10 cellular contexts compared by ENCODE assay signal in the genomic region with DNA sequence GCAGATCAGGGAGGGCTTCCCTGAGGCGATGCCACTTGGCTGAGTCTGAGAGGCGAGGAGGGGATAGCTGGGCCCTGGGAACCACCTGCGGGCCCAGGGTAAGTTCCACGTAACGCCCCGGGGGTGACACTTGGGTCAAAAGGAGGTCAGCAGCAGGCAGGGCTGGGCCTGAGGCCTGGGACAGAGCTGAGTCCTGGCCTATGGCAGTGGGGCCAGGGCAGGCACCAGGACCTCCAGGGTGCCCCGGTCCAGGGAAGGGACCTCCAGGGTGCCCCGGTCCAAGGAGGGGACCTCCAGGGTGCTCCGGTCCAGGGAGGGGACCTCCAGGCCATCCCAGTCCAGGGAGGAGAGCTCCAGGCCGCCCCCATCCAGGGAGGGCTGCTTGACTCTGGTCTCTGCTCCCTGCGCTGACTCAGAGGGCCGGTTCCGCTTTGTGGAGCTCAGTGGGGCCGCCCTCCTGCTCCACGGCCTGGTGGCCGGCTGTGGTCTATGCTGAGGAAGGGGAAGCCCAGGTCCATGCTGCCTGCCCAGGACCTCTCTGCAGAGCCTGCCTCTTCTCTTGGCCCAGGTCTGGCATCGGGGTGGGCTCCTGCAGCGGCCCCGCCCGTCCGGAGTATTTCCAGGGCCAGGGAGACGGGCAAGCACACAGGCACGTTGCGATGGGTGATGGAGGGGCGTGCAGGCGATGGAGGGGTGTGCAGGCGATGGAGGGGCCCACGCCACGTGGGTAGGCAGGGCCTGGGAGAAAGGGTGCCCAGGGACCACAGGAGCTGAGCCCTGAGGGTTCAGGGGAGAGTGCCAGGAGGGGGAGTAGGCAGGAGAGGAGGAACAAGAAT. TPM values are rescaled to one million over a fixed set of nuclear protein-coding genes. Genes with fewer than 3 reads are reported as not detected.
DNase-seq lines count a peak whose midpoint lies in the region; ATAC-seq, FAIRE-seq and TF ChIP-seq lines count a peak whose summit lies in the region.
"Had no signal": no experiment of that assay in that cellular context is flagged by ENCODE, and none has a peak within 500 bp of the region (broad histone marks: within the 10 kb centered on the region; RNA-seq: fewer than 3 reads in every experiment).

No MANE protein-coding gene starts in this region.

- ATAC-seq in GM21619 (IDR thresholded peaks at IDR 0.05; ENCODE audit: unreplicated experiment), result peak; percentile 63
- no peak for ATAC-seq in activated CD8-positive, alpha-beta T cell treated with anti-CD3 and anti-CD28 coated beads for 36 hours
- ATAC-seq in HG03460 (IDR thresholded peaks at IDR 0.05; ENCODE audit: unreplicated experiment), result no peak
- ATAC-seq in HG02973 (IDR thresholded peaks at IDR 0.05; ENCODE audit: unreplicated experiment), result no peak
- ATAC-seq in GM19452 (IDR thresholded peaks at IDR 0.05; ENCODE audit: unreplicated experiment), result no peak
- no peak for ATAC-seq in activated T-helper 17 cell treated with anti-CD3 and anti-CD28 coated beads, Interleukin-2, amount 50 U/mL, for 72 hours (replicated peaks)

- POLR2A ChIA-PET in activated CD8-positive, alpha-beta T cell treated with anti-CD3 and anti-CD28 coated beads for 36 hours (lab: Charles Lee), result interaction anchor here (0.6 to 2.2 kb wide), 4 partner anchors 10 to 121 kb away, joined by 3 to 7 read pairs (median 5); no protein-coding TSS in a partner anchor

- FAIRE-seq in kidney (lab: Jason Lieb, UNC), result no peak

- H3K27me3 ChIP-seq in subcutaneous abdominal adipose tissue (ENCODE audit: control insufficient read depth in 5 of 5, insufficient read depth in 4 of 5, low read length in 5 of 5), result no peaks in the 10 kb centered on the region
- H3K27me3 ChIP-seq: ovary had no signal

- H3K4me1 ChIP-seq in kidney (ENCODE audit: control insufficient read depth in 1 of 2, insufficient read depth in 1 of 2, low read depth in 1 of 2, low read length in 2 of 2) (peaks cover 7 to 34% of the 10 kb centered on the region in 2 donors), subcutaneous abdominal adipose tissue (ENCODE audit: control insufficient read depth in 5 of 5, insufficient read depth in 5 of 5, low read length in 5 of 5) (peaks cover 29 to 73% (median 69%) of the 10 kb centered on the region in 5 donors)

- DNase-seq in activated CD8-positive, alpha-beta T cell treated with anti-CD3 and anti-CD28 coated beads for 36 hours, result peak; percentile 1
- peak; percentile 94 for DNase-seq in kidney

- no peaks in the 10 kb centered on the region for H3K36me3 Mint-ChIP-seq in activated CD8-positive, alpha-beta T cell treated with anti-CD3 and anti-CD28 coated beads for 36 hours (ENCODE audit: low read depth)
- no peaks in the 10 kb centered on the region for H3K36me3 Mint-ChIP-seq in activated T-helper 17 cell treated with anti-CD3 and anti-CD28 coated beads, Interleukin-2, amount 50 U/mL, for 72 hours (ENCODE audit: low read depth)

- peak overlapping the region in 1 of 2 donors; percentile 40 for H3K9ac ChIP-seq in kidney (ENCODE audit: low read length in 2 of 2)
- peak overlapping the region in 4 of 5 donors; percentile 12 to 59 (median 30) for H3K9ac ChIP-seq in subcutaneous abdominal adipose tissue (ENCODE audit: low read length in 5 of 5)

- no peak for TF ChIP-seq CTCF in activated CD8-positive, alpha-beta T cell treated with anti-CD3 and anti-CD28 coated beads for 36 hours (IDR thresholded peaks at IDR 0.05)
- no peak for TF ChIP-seq CTCF in kidney (IDR thresholded peaks at IDR 0.05; ENCODE audit: borderline replicate concordance, extremely low read depth, insufficient read depth)

- H3K9me3 ChIP-seq in kidney (ENCODE audit: control insufficient read depth in 1 of 2, low read length in 2 of 2) (no peaks in the 10 kb centered on the region), subcutaneous abdominal adipose tissue (ENCODE audit: control insufficient read depth in 5 of 5, low read length in 5 of 5) (no peaks in the 10 kb centered on the region)
- H3K9me3 ChIP-seq: ovary had no signal

- H3K4me3 Mint-ChIP-seq in activated CD8-positive, alpha-beta T cell treated with anti-CD3 and anti-CD28 coated beads for 36 hours, result no peak overlapping the region
- H3K4me3 Mint-ChIP-seq in activated T-helper 17 cell treated with anti-CD3 and anti-CD28 coated beads, Interleukin-2, amount 50 U/mL, for 72 hours, result no peak overlapping the region

- no peaks in the 10 kb centered on the region for H3K4me1 Mint-ChIP-seq in activated CD8-positive, alpha-beta T cell treated with anti-CD3 and anti-CD28 coated beads for 36 hours (ENCODE audit: low read depth)
- H3K4me1 Mint-ChIP-seq in activated T-helper 17 cell treated with anti-CD3 and anti-CD28 coated beads, Interleukin-2, amount 50 U/mL, for 72 hours, result no peaks in the 10 kb centered on the region

- no peak overlapping the region for H3K27ac Mint-ChIP-seq in activated CD8-positive, alpha-beta T cell treated with anti-CD3 and anti-CD28 coated beads for 36 hours
- no peak overlapping the region for H3K27ac Mint-ChIP-seq in activated T-helper 17 cell treated with anti-CD3 and anti-CD28 coated beads, Interleukin-2, amount 50 U/mL, for 72 hours

- CTCF ChIA-PET in activated CD8-positive, alpha-beta T cell treated with anti-CD3 and anti-CD28 coated beads for 36 hours (lab: Charles Lee), result interaction anchor here (0.8 to 4.8 kb wide), 13 partner anchors 10 to 319 kb away, joined by 3 to 78 read pairs (median 4); no protein-coding TSS in a partner anchor

- H3K36me3 ChIP-seq in kidney (ENCODE audit: control insufficient read depth in 1 of 2, insufficient read depth in 2 of 2, low read length in 2 of 2) (no peaks in the 10 kb centered on the region), subcutaneous abdominal adipose tissue (ENCODE audit: control insufficient read depth in 5 of 5, insufficient read depth in 5 of 5, low read length in 5 of 5) (no peaks in the 10 kb centered on the region)
- H3K36me3 ChIP-seq: ovary had no signal

- no peaks in the 10 kb centered on the region for H3K9me3 Mint-ChIP-seq in activated CD8-positive, alpha-beta T cell treated with anti-CD3 and anti-CD28 coated beads for 36 hours
- H3K9me3 Mint-ChIP-seq in activated T-helper 17 cell treated with anti-CD3 and anti-CD28 coated beads, Interleukin-2, amount 50 U/mL, for 72 hours, result no peaks in the 10 kb centered on the region

- H3K4me3 ChIP-seq in kidney (ENCODE audit: low read length in 2 of 2) (no peak overlapping the region), subcutaneous abdominal adipose tissue (ENCODE audit: low read depth in 1 of 5, low read length in 5 of 5) (peak overlapping the region in 3 of 5 donors; percentile 11 to 51 (median 38))
- H3K4me3 ChIP-seq: ovary had no signal

- H3K27ac ChIP-seq in kidney (ENCODE audit: low read depth in 2 of 2, low read length in 2 of 2) (peak overlapping the region; percentile 83 to 90), subcutaneous abdominal adipose tissue (ENCODE audit: low read depth, low read length) (peak overlapping the region; percentile 86)

- peaks cover 2% of the 10 kb centered on the region for H3K27me3 Mint-ChIP-seq in activated CD8-positive, alpha-beta T cell treated with anti-CD3 and anti-CD28 coated beads for 36 hours
- H3K27me3 Mint-ChIP-seq in activated T-helper 17 cell treated with anti-CD3 and anti-CD28 coated beads, Interleukin-2, amount 50 U/mL, for 72 hours, result peaks cover 11% of the 10 kb centered on the region

- intact Hi-C loops in activated CD8-positive, alpha-beta T cell treated with anti-CD3 and anti-CD28 coated beads for 36 hours (cut with micrococcal nuclease), result no loop called here
- intact Hi-C loops in kidney (cut with DNase I), result loop anchor here (10.0 kb wide), 1 partner anchor 308 kb away; no protein-coding TSS in a partner anchor

RNA-seq across cellular contexts. Expression of a gene that starts 19.5 kb away (rescaled TPM):
- not detected for total RNA-seq in activated CD8-positive, alpha-beta T cell treated with anti-CD3 and anti-CD28 coated beads for 36 hours
- 1.6 TPM for total RNA-seq in kidney
- 2.4 TPM for polyA plus RNA-seq in kidney (ENCODE audit: insufficient read depth, low read depth, low replicate concordance)
- not detected for total RNA-seq in activated T-helper 17 cell treated with anti-CD3 and anti-CD28 coated beads, Interleukin-2, amount 50 U/mL, for 72 hours
- total RNA-seq: NCI-H460 had no signal
- polyA plus RNA-seq: ovary had no signal

Comparison
In these comparisons a context has a peak if more than half of its experiments do, and no peak if none do; other contexts are left out.
1. H3K4me3 ChIP-seq: peak in subcutaneous abdominal adipose tissue (3 of 5); none in kidney (0 of 2).